Comparison of ENCODE assay signal across 13 cellular contexts in the genomic region with DNA sequence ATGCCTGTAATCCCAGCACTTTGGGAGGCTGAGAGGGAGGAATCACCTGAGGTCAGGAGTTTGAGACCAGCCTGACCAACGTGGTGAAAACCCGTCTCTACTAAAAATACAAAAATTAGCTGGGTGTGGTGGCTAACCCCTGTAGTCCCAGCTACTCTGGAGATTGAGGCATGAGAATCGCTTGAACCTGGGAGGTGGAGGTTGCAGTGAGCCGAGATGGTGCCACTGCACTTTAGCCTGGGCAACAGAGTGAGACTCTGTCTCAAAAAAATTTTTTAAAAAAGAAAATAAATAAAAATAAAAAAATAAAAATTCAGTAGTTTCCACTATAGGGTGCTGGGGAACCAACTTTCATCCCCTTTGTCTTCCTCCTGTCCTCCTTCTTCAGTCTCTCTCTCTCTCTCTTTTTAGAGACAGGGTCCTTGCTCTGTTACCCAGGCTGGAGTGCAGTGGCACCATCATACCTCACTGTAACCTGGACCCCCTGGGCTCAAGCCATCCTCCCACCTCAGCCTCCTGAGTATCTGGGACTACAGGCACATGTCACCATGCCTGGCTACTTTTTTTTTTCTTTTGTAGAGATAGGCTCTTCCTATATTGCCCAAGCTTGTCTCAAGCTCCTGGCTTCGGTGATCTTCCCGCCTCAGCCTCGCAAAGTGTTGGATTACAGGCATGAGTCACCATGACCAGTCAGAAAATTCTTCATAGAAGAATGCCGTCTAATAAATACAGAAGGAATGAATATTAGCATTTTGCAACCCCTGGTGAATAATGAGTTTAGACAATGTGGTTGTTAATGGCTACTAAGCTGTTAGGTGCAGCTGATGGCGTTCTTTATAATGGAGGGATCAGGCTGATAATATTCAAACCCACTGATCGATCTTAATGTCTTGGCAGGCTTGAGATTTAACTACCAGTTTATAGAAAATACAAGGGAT. TPM values are rescaled to one million over a fixed set of nuclear protein-coding genes. Genes with fewer than 3 reads are reported as not detected.
A peak's percentile ranks its signal among the peaks of the same experiment; 100 is the strongest.
DNase-seq lines count a peak whose midpoint lies in the region; ATAC-seq, FAIRE-seq and TF ChIP-seq lines count a peak whose summit lies in the region.
"Had no signal": no experiment of that assay in that cellular context is flagged by ENCODE, and none has a peak within 500 bp of the region (broad histone marks: within the 10 kb centered on the region; RNA-seq: fewer than 3 reads in every experiment).

No MANE protein-coding gene starts in this region.

- DNase-seq in NCI-H226, result peak; percentile 91
- DNase-seq in epithelial cell of esophagus (ENCODE audit: low read depth), result peak; percentile 93
- DNase-seq in pulmonary artery endothelial cell (ENCODE audit: low read depth, low spot score), result peak; percentile 1
- no peak for DNase-seq in SKM-1 treated with dmso at 0.1 percent for 144 hours (lab: John Stamatoyannopoulos, UW; ENCODE audit: unreplicated experiment)
- no peak for DNase-seq in CD8-positive, alpha-beta T cell
- DNase-seq in activated CD4-positive, alpha-beta T cell treated with anti-CD3 and anti-CD28 coated beads, Interleukin-2, amount 10 ng/mL, durations not matched to agents 7 days and 5 days, result no peak
- DNase-seq: activated naive CD8-positive, alpha-beta T cell treated with anti-CD3 and anti-CD28 coated beads for 36 hours; NCI-H2029 treated with DMSO at 0.1 percent for 48 hours; small intestine; substantia nigra had no signal

- H3K4me1 Mint-ChIP-seq in CD8-positive, alpha-beta T cell (ENCODE audit: low read depth), result peaks cover 3% of the 10 kb centered on the region
- H3K4me1 Mint-ChIP-seq in activated CD4-positive, alpha-beta T cell treated with anti-CD3 and anti-CD28 coated beads, Interleukin-2, amount 10 ng/mL, durations not matched to agents 7 days and 5 days, result peaks cover 12% of the 10 kb centered on the region

- H3K27ac ChIP-seq in CD8-positive, alpha-beta T cell (ENCODE audit: low read depth, low read length), result no peak overlapping the region

- H3K4me3 ChIP-seq in epithelial cell of esophagus (ENCODE audit: low read length), result no peak overlapping the region
- H3K4me3 ChIP-seq in CD8-positive, alpha-beta T cell (ENCODE audit: low read depth, low read length), result no peak overlapping the region

- intact Hi-C loops in CD8-positive, alpha-beta T cell (cut with DNase I, micrococcal nuclease), result no loop called here

- ATAC-seq in CD8-positive, alpha-beta T cell, result no peak
- ATAC-seq in HG03521 (IDR thresholded peaks at IDR 0.05; ENCODE audit: unreplicated experiment), result no peak

- H3K27me3 Mint-ChIP-seq in CD8-positive, alpha-beta T cell (ENCODE audit: low read depth), result peaks cover 6% of the 10 kb centered on the region
- peaks cover 11% of the 10 kb centered on the region for H3K27me3 Mint-ChIP-seq in activated CD4-positive, alpha-beta T cell treated with anti-CD3 and anti-CD28 coated beads, Interleukin-2, amount 10 ng/mL, durations not matched to agents 7 days and 5 days

- H3K9me3 ChIP-seq in CD8-positive, alpha-beta T cell (ENCODE audit: low read length), result no peaks in the 10 kb centered on the region

- H3K9me3 Mint-ChIP-seq in CD8-positive, alpha-beta T cell, result no peaks in the 10 kb centered on the region
- H3K9me3 Mint-ChIP-seq in activated CD4-positive, alpha-beta T cell treated with anti-CD3 and anti-CD28 coated beads, Interleukin-2, amount 10 ng/mL, durations not matched to agents 7 days and 5 days, result no peaks in the 10 kb centered on the region
- H3K9me3 Mint-ChIP-seq: activated naive CD8-positive, alpha-beta T cell treated with anti-CD3 and anti-CD28 coated beads for 36 hours had no signal

- H3K4me1 ChIP-seq in CD8-positive, alpha-beta T cell (ENCODE audit: insufficient read depth, low read length), result no peaks in the 10 kb centered on the region

- no peak overlapping the region for H3K4me3 Mint-ChIP-seq in CD8-positive, alpha-beta T cell
- no peak overlapping the region for H3K4me3 Mint-ChIP-seq in activated CD4-positive, alpha-beta T cell treated with anti-CD3 and anti-CD28 coated beads, Interleukin-2, amount 10 ng/mL, durations not matched to agents 7 days and 5 days
- H3K4me3 Mint-ChIP-seq: activated naive CD8-positive, alpha-beta T cell treated with anti-CD3 and anti-CD28 coated beads for 36 hours had no signal

- POLR2A ChIA-PET in CD8-positive, alpha-beta T cell (lab: Charles Lee), result no interaction called here
- POLR2A ChIA-PET in activated CD4-positive, alpha-beta T cell treated with anti-CD3 and anti-CD28 coated beads, Interleukin-2, amount 10 ng/mL, durations not matched to agents 7 days and 5 days (lab: Charles Lee), result interaction anchor here (0.8 kb wide), 1 partner anchor 83 kb away, joined by 3 read pairs; no protein-coding TSS in a partner anchor

- CTCF ChIA-PET in CD8-positive, alpha-beta T cell (lab: Charles Lee), result no interaction called here
- CTCF ChIA-PET in activated CD4-positive, alpha-beta T cell treated with anti-CD3 and anti-CD28 coated beads, Interleukin-2, amount 10 ng/mL, durations not matched to agents 7 days and 5 days (lab: Charles Lee), result interaction anchor here (1.0 to 1.8 kb wide), 2 partner anchors 9 to 11 kb away, joined by 3 read pairs; no protein-coding TSS in a partner anchor

- no peaks in the 10 kb centered on the region for H3K36me3 Mint-ChIP-seq in CD8-positive, alpha-beta T cell
- no peaks in the 10 kb centered on the region for H3K36me3 Mint-ChIP-seq in activated CD4-positive, alpha-beta T cell treated with anti-CD3 and anti-CD28 coated beads, Interleukin-2, amount 10 ng/mL, durations not matched to agents 7 days and 5 days (ENCODE audit: low read depth)
- H3K36me3 Mint-ChIP-seq: activated naive CD8-positive, alpha-beta T cell treated with anti-CD3 and anti-CD28 coated beads for 36 hours had no signal

- no peaks in the 10 kb centered on the region for H3K36me3 ChIP-seq in CD8-positive, alpha-beta T cell (ENCODE audit: insufficient read depth, low read length)

- no peaks in the 10 kb centered on the region for H3K27me3 ChIP-seq in CD8-positive, alpha-beta T cell (ENCODE audit: insufficient read depth, low read length)

- no peak for TF ChIP-seq CTCF in epithelial cell of esophagus (IDR thresholded peaks at IDR 0.05; ENCODE audit: insufficient read depth, low read depth, low read length, missing control alignments)
- no peak for TF ChIP-seq CTCF in CD8-positive, alpha-beta T cell (IDR thresholded peaks at IDR 0.05)

- H3K27ac Mint-ChIP-seq in CD8-positive, alpha-beta T cell, result no peak overlapping the region
- H3K27ac Mint-ChIP-seq in activated CD4-positive, alpha-beta T cell treated with anti-CD3 and anti-CD28 coated beads, Interleukin-2, amount 10 ng/mL, durations not matched to agents 7 days and 5 days, result no peak overlapping the region
- H3K27ac Mint-ChIP-seq: activated naive CD8-positive, alpha-beta T cell treated with anti-CD3 and anti-CD28 coated beads for 36 hours had no signal

- FAIRE-seq in G401.6 (lab: Jason Lieb, UNC), result peak; percentile 94
- FAIRE-seq: GM18507, small intestine had no signal

RNA-seq across cellular contexts. Expression of gene RBM20, which starts 20.6 kb away (rescaled TPM):
- total RNA-seq in pulmonary artery endothelial cell, result 0.13 TPM in 1 of 2 replicates, not detected in the other
- total RNA-seq in CD8-positive, alpha-beta T cell, result 1 to 10 TPM; 1.3 to 1.7 TPM
- total RNA-seq in activated CD4-positive, alpha-beta T cell treated with anti-CD3 and anti-CD28 coated beads, Interleukin-2, amount 10 ng/mL, durations not matched to agents 7 days and 5 days, result not detected

Comparison
In these comparisons a context has a peak if more than half of its experiments do, and no peak if none do; other contexts are left out.
1. DNase-seq: peak in NCI-H226 (single experiment), epithelial cell of esophagus (single experiment) and pulmonary artery endothelial cell (single experiment); none in SKM-1 treated with dmso at 0.1 percent for 144 hours (single experiment), CD8-positive, alpha-beta T cell (0 of 7) and activated CD4-positive, alpha-beta T cell treated with anti-CD3 and anti-CD28 coated beads, Interleukin-2, amount 10 ng/mL, durations not matched to agents 7 days and 5 days (single experiment).